In genomic region chr10:113709221-113709838, GRCh38 we compare ENCODE assay signal across 10 cellular contexts. TPM values are rescaled to one million over a fixed set of nuclear protein-coding genes. Genes with fewer than 3 reads are reported as not detected.
A peak's percentile ranks its signal among the peaks of the same experiment; 100 is the strongest.
DNase-seq lines count a peak whose midpoint lies in the region; ATAC-seq and TF ChIP-seq lines count a peak whose summit lies in the region.
"Had no signal": no experiment of that assay in that cellular context is flagged by ENCODE, and none has a peak within 500 bp of the region (broad histone marks: within the 10 kb centered on the region; RNA-seq: fewer than 3 reads in every experiment).

No MANE protein-coding gene starts in this region.

- H3K4me1 Mint-ChIP-seq in endothelial cell (ENCODE audit: unreplicated experiment), result peaks cover 32% of the 10 kb centered on the region
- H3K4me1 Mint-ChIP-seq in activated naive CD4-positive, alpha-beta T cell treated with anti-CD3 and anti-CD28 coated beads, Interleukin-2, amount 10 ng/mL, durations not matched to agents 7 days and 5 days, result peaks cover 34% of the 10 kb centered on the region

- no peak overlapping the region for H3K27ac Mint-ChIP-seq in endothelial cell (ENCODE audit: unreplicated experiment)
- no peak overlapping the region for H3K27ac Mint-ChIP-seq in activated naive CD4-positive, alpha-beta T cell treated with anti-CD3 and anti-CD28 coated beads, Interleukin-2, amount 10 ng/mL, durations not matched to agents 7 days and 5 days

- no peak overlapping the region for H3K4me3 Mint-ChIP-seq in endothelial cell (ENCODE audit: unreplicated experiment)
- H3K4me3 Mint-ChIP-seq in activated naive CD4-positive, alpha-beta T cell treated with anti-CD3 and anti-CD28 coated beads, Interleukin-2, amount 10 ng/mL, durations not matched to agents 7 days and 5 days, result no peak overlapping the region
- H3K4me3 Mint-ChIP-seq: naive B cell had no signal

- H3K36me3 Mint-ChIP-seq in endothelial cell (ENCODE audit: low read depth, unreplicated experiment), result no peaks in the 10 kb centered on the region
- peaks cover 21% of the 10 kb centered on the region for H3K36me3 Mint-ChIP-seq in activated naive CD4-positive, alpha-beta T cell treated with anti-CD3 and anti-CD28 coated beads, Interleukin-2, amount 10 ng/mL, durations not matched to agents 7 days and 5 days

- DNase-seq in AG09309 (ENCODE audit: low read depth) (peak; percentile 33), M059J (ENCODE audit: low read depth) (peak; percentile 89), amniotic epithelial cell (ENCODE audit: low read depth) (peak; percentile 80), left kidney (ENCODE audit: low read depth, low spot score) (peak; percentile 30), endothelial cell (ENCODE audit: low spot score) (no peak), NCI-H1048 (lab: John Stamatoyannopoulos, UW) (no peak)
- DNase-seq in activated naive CD4-positive, alpha-beta T cell treated with anti-CD3 and anti-CD28 coated beads, Interleukin-2, amount 10 ng/mL, durations not matched to agents 7 days and 5 days, result no peak
- DNase-seq: cortex of kidney, naive B cell had no signal

- H3K27me3 Mint-ChIP-seq in endothelial cell (ENCODE audit: unreplicated experiment), result no peaks in the 10 kb centered on the region
- no peaks in the 10 kb centered on the region for H3K27me3 Mint-ChIP-seq in activated naive CD4-positive, alpha-beta T cell treated with anti-CD3 and anti-CD28 coated beads, Interleukin-2, amount 10 ng/mL, durations not matched to agents 7 days and 5 days
- H3K27me3 Mint-ChIP-seq: naive B cell had no signal

- H3K4me3 ChIP-seq in AG09309 (ENCODE audit: control insufficient read depth, low read depth, low read length), result no peak overlapping the region

- TF ChIP-seq CTCF in AG09309 (IDR thresholded peaks at IDR 0.05; ENCODE audit: control insufficient read depth, insufficient read depth, low read depth, low read length, missing control alignments) (no peak), endothelial cell (IDR thresholded peaks at IDR 0.05; ENCODE audit: unreplicated experiment) (no peak)

- H3K9me3 Mint-ChIP-seq in endothelial cell (ENCODE audit: unreplicated experiment), result no peaks in the 10 kb centered on the region
- H3K9me3 Mint-ChIP-seq in activated naive CD4-positive, alpha-beta T cell treated with anti-CD3 and anti-CD28 coated beads, Interleukin-2, amount 10 ng/mL, durations not matched to agents 7 days and 5 days, result no peaks in the 10 kb centered on the region
- H3K9me3 Mint-ChIP-seq: naive B cell had no signal

- CTCF ChIA-PET in activated naive CD4-positive, alpha-beta T cell treated with anti-CD3 and anti-CD28 coated beads, Interleukin-2, amount 10 ng/mL, durations not matched to agents 7 days and 5 days (lab: Charles Lee), result no interaction called here

- ATAC-seq in HG03565 (IDR thresholded peaks at IDR 0.05; ENCODE audit: unreplicated experiment), result no peak

RNA-seq across cellular contexts. Expression of gene CASP7, which starts 29.6 kb away (rescaled TPM):
- 53.8 and 61.0 TPM in 2 replicates for total RNA-seq in M059J (2014; rRNA removed; shearing (Covaris generic))
- total RNA-seq in endothelial cell (ENCODE audit: unreplicated experiment), result 11.9 TPM

RNA-seq across cellular contexts. Expression of gene PLEKHS1, which starts 42.2 kb away (rescaled TPM):
- total RNA-seq in M059J (2014; rRNA removed; shearing (Covaris generic)), result 1.0 and 1.1 TPM in 2 replicates
- not detected for total RNA-seq in endothelial cell (ENCODE audit: unreplicated experiment)

RNA-seq across cellular contexts. Expression of gene NRAP, which starts 45.5 kb away (rescaled TPM):
- not detected in 2 replicates for total RNA-seq in M059J (2014; rRNA removed; shearing (Covaris generic))
- not detected for total RNA-seq in endothelial cell (ENCODE audit: unreplicated experiment)

Comparison
In these comparisons a context has a peak if more than half of its experiments do, and no peak if none do; other contexts are left out.
1. DNase-seq: peak in AG09309 (single experiment), M059J (single experiment), amniotic epithelial cell (single experiment) and left kidney (single experiment); none in endothelial cell (single experiment), NCI-H1048 (single experiment) and activated naive CD4-positive, alpha-beta T cell treated with anti-CD3 and anti-CD28 coated beads, Interleukin-2, amount 10 ng/mL, durations not matched to agents 7 days and 5 days (single experiment).